Comparison of ENCODE assay signal across 15 cellular contexts in genomic region chr20:59022754-59023153, GRCh38. TPM values are rescaled to one million over a fixed set of nuclear protein-coding genes. Genes with fewer than 3 reads are reported as not detected.
"Had no signal": no experiment of that assay in that cellular context is flagged by ENCODE, and none has a peak within 500 bp of the region (broad histone marks: within the 10 kb centered on the region; RNA-seq: fewer than 3 reads in every experiment).

No MANE protein-coding gene starts in this region.

- ATAC-seq: activated naive CD4-positive, alpha-beta T cell treated with anti-CD3 and anti-CD28 coated beads, Interleukin-2, amount 50 U/mL, for 72 hours; effector memory CD8-positive, alpha-beta T cell; gastroesophageal sphincter; left lung; stimulated activated naive CD8-positive, alpha-beta T cell treated with anti-CD3 and anti-CD28 coated beads, Interleukin-15, Interleukin-2, amounts not matched to agents 100 U/mL and 50 U/mL, for 24 hours; T-cell; WTC11 had no signal

- H3K4me3 ChIP-seq: gastroesophageal sphincter, left lung, right atrium auricular region, smooth muscle cell had no signal

- H3K4me3 Mint-ChIP-seq: dendritic cell treated with granulocyte-macrophage colony-stimulating factor and Interleukin-4, amounts not matched to agents 40 ng/mL and 50 ng/mL, for 4 days; effector memory CD8-positive, alpha-beta T cell; T-cell; WTC11 had no signal

- H3K27me3 Mint-ChIP-seq: dendritic cell treated with granulocyte-macrophage colony-stimulating factor and Interleukin-4, amounts not matched to agents 40 ng/mL and 50 ng/mL, for 4 days; effector memory CD8-positive, alpha-beta T cell; T-cell had no signal

- H3K27ac ChIP-seq: brain microvascular endothelial cell, epithelial cell of prostate, gastroesophageal sphincter, left lung, right atrium auricular region had no signal

- DNase-seq: amniotic stem cell; brain microvascular endothelial cell; effector memory CD8-positive, alpha-beta T cell; islet precursor cell; left lung; stimulated activated naive CD8-positive, alpha-beta T cell treated with anti-CD3 and anti-CD28 coated beads, Interleukin-15, Interleukin-2, amounts not matched to agents 100 U/mL and 50 U/mL, for 24 hours; T-cell had no signal

- H3K27me3 ChIP-seq: brain microvascular endothelial cell, gastroesophageal sphincter, left lung, right atrium auricular region had no signal

- H3K27ac Mint-ChIP-seq: activated naive CD4-positive, alpha-beta T cell treated with anti-CD3 and anti-CD28 coated beads, Interleukin-2, amount 50 U/mL, for 72 hours; dendritic cell treated with granulocyte-macrophage colony-stimulating factor and Interleukin-4, amounts not matched to agents 40 ng/mL and 50 ng/mL, for 4 days; T-cell; WTC11 had no signal

- H3K9me3 ChIP-seq: gastroesophageal sphincter, left lung, right atrium auricular region had no signal

- H3K9me3 Mint-ChIP-seq: activated naive CD4-positive, alpha-beta T cell treated with anti-CD3 and anti-CD28 coated beads, Interleukin-2, amount 50 U/mL, for 72 hours; dendritic cell treated with granulocyte-macrophage colony-stimulating factor and Interleukin-4, amounts not matched to agents 40 ng/mL and 50 ng/mL, for 4 days; effector memory CD8-positive, alpha-beta T cell; T-cell; WTC11 had no signal

RNA-seq across cellular contexts. Expression of gene TUBB1, which starts 3.5 kb away (rescaled TPM):
- total RNA-seq: WTC11 had no signal
- polyA plus RNA-seq: neural cell, smooth muscle cell had no signal
